Comparison of ENCODE assay signal across 8 cellular contexts in the genomic region with DNA sequence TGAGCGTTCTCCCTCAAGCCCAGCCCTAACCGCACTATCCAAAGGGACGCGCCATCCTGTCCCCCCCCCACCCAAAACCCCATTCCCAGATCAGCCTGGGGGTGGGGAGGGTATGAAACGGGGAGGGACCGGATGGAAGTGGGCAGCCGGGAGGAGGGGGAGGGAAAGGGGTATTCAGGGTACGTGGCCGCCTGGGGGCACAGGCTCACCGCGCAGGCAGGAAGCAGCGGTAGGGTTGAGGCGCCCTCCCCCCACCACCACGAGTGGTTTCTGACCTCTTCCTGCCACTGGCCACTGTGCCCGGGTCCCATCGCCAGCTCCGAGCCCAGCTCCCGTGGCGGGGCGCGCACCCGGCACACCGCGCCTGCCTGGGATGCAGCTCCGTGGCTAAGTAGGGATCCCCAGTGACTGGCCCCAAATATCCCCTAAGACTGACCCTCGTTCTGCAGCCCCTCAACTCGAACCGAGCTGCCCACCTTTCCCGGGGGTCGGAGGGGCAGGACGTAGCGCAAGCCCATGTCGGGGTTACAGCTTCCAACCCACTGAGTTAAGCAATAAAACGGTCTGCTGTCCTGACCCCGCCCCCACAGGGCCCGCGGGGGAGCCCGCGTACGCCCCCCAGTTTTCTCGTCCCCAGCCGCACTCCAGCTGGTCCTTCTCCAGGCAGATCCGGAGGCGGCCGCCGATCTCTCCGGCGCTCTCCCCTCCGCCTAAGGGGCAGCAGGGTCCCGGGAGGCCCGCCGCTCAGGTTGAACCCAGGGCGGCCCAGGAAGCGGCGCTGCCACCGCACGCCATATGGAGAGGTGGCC. TPM values are rescaled to one million over a fixed set of nuclear protein-coding genes. Genes with fewer than 3 reads are reported as not detected.
DNase-seq lines count a peak whose midpoint lies in the region; ATAC-seq, FAIRE-seq and TF ChIP-seq lines count a peak whose summit lies in the region.

No MANE protein-coding gene starts in this region.

- TF ChIP-seq RAD21 in liver (IDR thresholded peaks at IDR 0.05), result peak in 1 of 2 donors; percentile 4

- no peaks in the 10 kb centered on the region for H3K36me3 Mint-ChIP-seq in activated B cell treated with CpG ODN at 0.5 μM for 24 hours (ENCODE audit: low read depth)

- H3K27me3 ChIP-seq in MM.1S (replicated peaks; ENCODE audit: insufficient read depth, low read length) (no peaks in the 10 kb centered on the region), liver (ENCODE audit: control insufficient read depth in 4 of 4, insufficient read depth in 4 of 4, low read length in 3 of 4) (no peaks in the 10 kb centered on the region)

- ATAC-seq in activated B cell treated with CpG ODN at 0.5 μM for 24 hours (ENCODE audit: low read depth), result no peak

- H3K9me2 ChIP-seq in MM.1S (replicated peaks; ENCODE audit: insufficient read depth, low read length), result no peaks in the 10 kb centered on the region

- WGBS in liver, result under 1% methylated on average over 57 of the region's 57 CpGs

- FAIRE-seq in D721Med (lab: Jason Lieb, UNC), result no peak

- H3K4me1 ChIP-seq in MM.1S (ENCODE audit: low read length), result no peaks in the 10 kb centered on the region
- H3K4me1 ChIP-seq in liver (ENCODE audit: control insufficient read depth in 4 of 4, insufficient read depth in 4 of 4, low read length in 3 of 4), result peaks cover 17 to 42% (median 33%) of the 10 kb centered on the region in 4 donors

- H3K4me3 Mint-ChIP-seq in activated B cell treated with CpG ODN at 0.5 μM for 24 hours, result peak overlapping the region; percentile 65

- H3K27ac Mint-ChIP-seq in activated B cell treated with CpG ODN at 0.5 μM for 24 hours, result no peak overlapping the region

- H3K27ac ChIP-seq in MM.1S (ENCODE audit: low read length), result no peak overlapping the region
- H3K27ac ChIP-seq in coronary artery, result peak overlapping the region; percentile 97 to 100
- peak overlapping the region; percentile 94 for H3K27ac ChIP-seq in liver (ENCODE audit: low read depth in 1 of 2, low read length in 2 of 2)

- 0 out of 2 replicates have a peak overlapping the region, but pooled peaks have one; percentile 23 for H2AFZ ChIP-seq in MM.1S (ENCODE audit: low read length)

- no peaks in the 10 kb centered on the region for H4K20me1 ChIP-seq in MM.1S (ENCODE audit: insufficient read depth, low read length)

- peaks cover 16% of the 10 kb centered on the region for H3K4me1 Mint-ChIP-seq in activated B cell treated with CpG ODN at 0.5 μM for 24 hours

- intact Hi-C loops in activated B cell treated with CpG ODN at 0.5 μM for 24 hours (cut with micrococcal nuclease), result no loop called here

- H3K79me2 ChIP-seq in MM.1S (ENCODE audit: low read length), result no peaks in the 10 kb centered on the region

- H3K9ac ChIP-seq in MM.1S (ENCODE audit: low read length) (no peak overlapping the region), liver (ENCODE audit: low read depth in 1 of 2, low read length in 2 of 2) (peak overlapping the region; percentile 68 to 76)

- no peaks in the 10 kb centered on the region for H3F3A ChIP-seq in MM.1S (ENCODE audit: insufficient read depth, low read length)

- H3K9me3 ChIP-seq in MM.1S (replicated peaks; ENCODE audit: insufficient read depth, low read length) (no peaks in the 10 kb centered on the region), liver (ENCODE audit: control insufficient read depth in 4 of 4, low read length in 3 of 4) (no peaks in the 10 kb centered on the region)

- peaks cover 34% of the 10 kb centered on the region for H3K27me3 Mint-ChIP-seq in activated B cell treated with CpG ODN at 0.5 μM for 24 hours

- H3K4me2 ChIP-seq in MM.1S (ENCODE audit: low read depth, low read length), result peak overlapping the region; percentile 45; the same call in 1 of the 2 replicates

- CTCF ChIA-PET in activated B cell treated with CpG ODN at 0.5 μM for 24 hours (lab: Charles Lee), result no interaction called here

- H3K9me3 Mint-ChIP-seq in activated B cell treated with CpG ODN at 0.5 μM for 24 hours, result peaks cover 4% of the 10 kb centered on the region

- POLR2A ChIA-PET in activated B cell treated with CpG ODN at 0.5 μM for 24 hours (lab: Charles Lee), result no interaction called here

- H3K4me3 ChIP-seq in MM.1S (ENCODE audit: low read length) (peak overlapping the region; percentile 50), coronary artery (peak overlapping the region; percentile 89), liver (ENCODE audit: low read depth in 1 of 3, low read length in 3 of 3) (peak overlapping the region; percentile 67 to 92 (median 87))

- H3K36me3 ChIP-seq in MM.1S (replicated peaks; ENCODE audit: insufficient read depth, low read length), result no peaks in the 10 kb centered on the region
- H3K36me3 ChIP-seq in liver (ENCODE audit: control insufficient read depth in 4 of 4, insufficient read depth in 3 of 4, low read depth in 1 of 4, low read length in 3 of 4), result peaks cover 0 to 5% (median under 1%) of the 10 kb centered on the region in 4 donors

- DNase-seq in NCI-H2081 (lab: John Stamatoyannopoulos, UW) (peak; percentile 36 to 44), NCI-H2081 treated with DMSO at 0.1 percent for 48 hours (lab: John Stamatoyannopoulos, UW) (no peak), MM.1S (no peak), activated B cell treated with CpG ODN at 0.5 μM for 24 hours (peak; percentile 26), coronary artery (ENCODE audit: low spot score) (peak; percentile 94), D721Med (ENCODE audit: insufficient read length, low spot score) (no peak)
- DNase-seq in stimulated activated CD8-positive, alpha-beta memory T cell treated with anti-CD3 and anti-CD28 coated beads, Interleukin-4, amount 100 ng/mL, for 24 hours (ENCODE audit: low read depth), result peak; percentile 45

- TF ChIP-seq CTCF in MM.1S (IDR thresholded peaks at IDR 0.05; ENCODE audit: low read length) (no peak), activated B cell treated with CpG ODN at 0.5 μM for 24 hours (IDR thresholded peaks at IDR 0.05) (no peak), coronary artery (IDR thresholded peaks at IDR 0.05) (no peak), liver (IDR thresholded peaks at IDR 0.05; ENCODE audit: low read depth, low read length, missing input control) (peak; percentile 3), D721Med (IDR thresholded peaks at IDR 0.05; ENCODE audit: insufficient read depth, missing control alignments) (no peak)

TF ChIP-seq in liver, 16 proteins besides CTCF, POLR2A, EP300 and RAD21:
- TF ChIP-seq HNF4G (IDR thresholded peaks at IDR 0.05) (no peak), GABPA (IDR thresholded peaks at IDR 0.05 in 1 of 2, conservative IDR thresholded peaks at IDR 0.05 in 1 of 2) (no peak), SP1 (IDR thresholded peaks at IDR 0.05) (no peak), JUND (IDR thresholded peaks at IDR 0.05) (no peak), RXRA (IDR thresholded peaks at IDR 0.05) (no peak), YY1 (IDR thresholded peaks at IDR 0.05) (peak; percentile 20), HNF4A (conservative IDR thresholded peaks at IDR 0.05) (no peak), NR2F2 (IDR thresholded peaks at IDR 0.05) (no peak)
- TF ChIP-seq, protein P1, sequence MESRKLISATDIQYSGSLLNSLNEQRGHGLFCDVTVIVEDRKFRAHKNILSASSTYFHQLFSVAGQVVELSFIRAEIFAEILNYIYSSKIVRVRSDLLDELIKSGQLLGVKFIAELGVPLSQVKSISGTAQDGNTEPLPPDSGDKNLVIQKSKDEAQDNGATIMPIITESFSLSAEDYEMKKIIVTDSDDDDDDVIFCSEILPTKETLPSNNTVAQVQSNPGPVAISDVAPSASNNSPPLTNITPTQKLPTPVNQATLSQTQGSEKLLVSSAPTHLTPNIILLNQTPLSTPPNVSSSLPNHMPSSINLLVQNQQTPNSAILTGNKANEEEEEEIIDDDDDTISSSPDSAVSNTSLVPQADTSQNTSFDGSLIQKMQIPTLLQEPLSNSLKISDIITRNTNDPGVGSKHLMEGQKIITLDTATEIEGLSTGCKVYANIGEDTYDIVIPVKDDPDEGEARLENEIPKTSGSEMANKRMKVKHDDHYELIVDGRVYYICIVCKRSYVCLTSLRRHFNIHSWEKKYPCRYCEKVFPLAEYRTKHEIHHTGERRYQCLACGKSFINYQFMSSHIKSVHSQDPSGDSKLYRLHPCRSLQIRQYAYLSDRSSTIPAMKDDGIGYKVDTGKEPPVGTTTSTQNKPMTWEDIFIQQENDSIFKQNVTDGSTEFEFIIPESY (IDR thresholded peaks at IDR 0.05), result no peak
- TF ChIP-seq, protein P2, sequence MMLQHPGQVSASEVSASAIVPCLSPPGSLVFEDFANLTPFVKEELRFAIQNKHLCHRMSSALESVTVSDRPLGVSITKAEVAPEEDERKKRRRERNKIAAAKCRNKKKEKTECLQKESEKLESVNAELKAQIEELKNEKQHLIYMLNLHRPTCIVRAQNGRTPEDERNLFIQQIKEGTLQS (IDR thresholded peaks at IDR 0.05), result no peak
- TF ChIP-seq, protein P3, sequence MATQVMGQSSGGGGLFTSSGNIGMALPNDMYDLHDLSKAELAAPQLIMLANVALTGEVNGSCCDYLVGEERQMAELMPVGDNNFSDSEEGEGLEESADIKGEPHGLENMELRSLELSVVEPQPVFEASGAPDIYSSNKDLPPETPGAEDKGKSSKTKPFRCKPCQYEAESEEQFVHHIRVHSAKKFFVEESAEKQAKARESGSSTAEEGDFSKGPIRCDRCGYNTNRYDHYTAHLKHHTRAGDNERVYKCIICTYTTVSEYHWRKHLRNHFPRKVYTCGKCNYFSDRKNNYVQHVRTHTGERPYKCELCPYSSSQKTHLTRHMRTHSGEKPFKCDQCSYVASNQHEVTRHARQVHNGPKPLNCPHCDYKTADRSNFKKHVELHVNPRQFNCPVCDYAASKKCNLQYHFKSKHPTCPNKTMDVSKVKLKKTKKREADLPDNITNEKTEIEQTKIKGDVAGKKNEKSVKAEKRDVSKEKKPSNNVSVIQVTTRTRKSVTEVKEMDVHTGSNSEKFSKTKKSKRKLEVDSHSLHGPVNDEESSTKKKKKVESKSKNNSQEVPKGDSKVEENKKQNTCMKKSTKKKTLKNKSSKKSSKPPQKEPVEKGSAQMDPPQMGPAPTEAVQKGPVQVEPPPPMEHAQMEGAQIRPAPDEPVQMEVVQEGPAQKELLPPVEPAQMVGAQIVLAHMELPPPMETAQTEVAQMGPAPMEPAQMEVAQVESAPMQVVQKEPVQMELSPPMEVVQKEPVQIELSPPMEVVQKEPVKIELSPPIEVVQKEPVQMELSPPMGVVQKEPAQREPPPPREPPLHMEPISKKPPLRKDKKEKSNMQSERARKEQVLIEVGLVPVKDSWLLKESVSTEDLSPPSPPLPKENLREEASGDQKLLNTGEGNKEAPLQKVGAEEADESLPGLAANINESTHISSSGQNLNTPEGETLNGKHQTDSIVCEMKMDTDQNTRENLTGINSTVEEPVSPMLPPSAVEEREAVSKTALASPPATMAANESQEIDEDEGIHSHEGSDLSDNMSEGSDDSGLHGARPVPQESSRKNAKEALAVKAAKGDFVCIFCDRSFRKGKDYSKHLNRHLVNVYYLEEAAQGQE (IDR thresholded peaks at IDR 0.05), result peak; percentile 40

RNA-seq across cellular contexts. Expression of a gene that starts 1.2 kb away (rescaled TPM):
- total RNA-seq in activated B cell treated with CpG ODN at 0.5 μM for 24 hours (0.22 and 0.29 TPM in 2 replicates), liver (100 to 1,000 TPM in 1 of 2 donors, 10 to 100 TPM in 1; 55.4 to 100 TPM)
- 10 to 100 TPM; 36.2 to 70.7 TPM for polyA plus RNA-seq in liver

Comparison
In these comparisons a context has a peak if more than half of its experiments do, and no peak if none do; other contexts are left out.
1. DNase-seq: peak in NCI-H2081 (2 of 2), activated B cell treated with CpG ODN at 0.5 μM for 24 hours (single experiment), coronary artery (single experiment) and stimulated activated CD8-positive, alpha-beta memory T cell treated with anti-CD3 and anti-CD28 coated beads, Interleukin-4, amount 100 ng/mL, for 24 hours (single experiment); none in NCI-H2081 treated with DMSO at 0.1 percent for 48 hours (single experiment), MM.1S (single experiment) and D721Med (single experiment).
2. RNA of a gene that starts 1.2 kb away (total RNA-seq): 55.4 to 100 TPM in liver; 0.22 to 0.29 TPM in activated B cell treated with CpG ODN at 0.5 μM for 24 hours; every median in the first group is over 10 times any median in the second.
3. Peak in every context shown above with its lines, with median percentiles within 50 percentile points of each other: H3K4me3 ChIP-seq.